22 cellular contexts compared by ENCODE assay signal in the genomic region with DNA sequence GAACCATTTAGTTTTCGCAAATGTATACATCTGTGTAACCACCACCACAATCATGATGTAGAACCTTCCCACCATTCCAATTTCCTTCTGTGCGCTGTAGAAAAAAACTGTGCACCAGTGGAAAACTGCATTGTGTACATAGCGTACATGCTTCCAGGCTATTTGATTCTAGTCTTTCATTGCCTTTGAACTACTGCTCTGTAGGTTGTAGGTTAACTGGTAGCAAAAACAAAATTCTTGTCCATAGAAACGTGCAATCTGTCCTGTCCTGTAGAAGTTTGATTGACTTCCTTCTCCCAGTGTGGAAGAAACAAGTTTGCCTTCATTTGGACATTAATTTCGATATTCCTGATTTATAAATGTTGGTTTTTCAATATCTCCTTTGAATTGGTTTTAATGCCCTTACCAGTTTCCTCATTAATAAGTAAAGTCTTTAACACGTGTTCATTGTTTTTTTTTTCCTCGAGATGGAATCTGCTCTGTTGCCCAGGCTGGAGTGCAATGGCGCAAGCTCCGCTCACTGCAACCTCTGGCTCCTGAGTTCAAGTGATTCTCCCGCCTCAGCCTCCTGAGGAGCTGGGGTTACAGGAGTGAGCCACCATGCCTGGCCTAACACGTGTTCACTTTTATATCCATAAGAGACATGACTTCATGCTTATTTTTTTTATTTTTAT. TPM values are rescaled to one million over a fixed set of nuclear protein-coding genes. Genes with fewer than 3 reads are reported as not detected.
DNase-seq lines count a peak whose midpoint lies in the region; ATAC-seq, FAIRE-seq and TF ChIP-seq lines count a peak whose summit lies in the region.
"Had no signal": no experiment of that assay in that cellular context is flagged by ENCODE, and none has a peak within 500 bp of the region (broad histone marks: within the 10 kb centered on the region; RNA-seq: fewer than 3 reads in every experiment).

No MANE protein-coding gene starts in this region.

- DNase-seq in HepG2 (ENCODE audit: low spot score) (peak; percentile 88), right lobe of liver (no peak), endothelial cell of umbilical vein (ENCODE audit: low read depth, low spot score) (no peak), mucosa of descending colon (no peak)
- DNase-seq in activated CD4-positive, alpha-beta T cell treated with anti-CD3 and anti-CD28 coated beads, Interleukin-2, amount 50 U/mL, for 4 hours, result no peak
- DNase-seq: ACHN; BE2C; C1 segment of cervical spinal cord; CD4-positive, CD25-positive, alpha-beta regulatory T cell; CD8-positive, alpha-beta memory T cell; COR-L47; DMS 273 treated with DMSO at 0.1 percent for 48 hours; DMS53; DND-41; EL; GM23248 had no signal

- H3K9me3 ChIP-seq in HepG2 (ENCODE audit: low read length) (no peaks in the 10 kb centered on the region), right lobe of liver (no peaks in the 10 kb centered on the region), endothelial cell of umbilical vein (replicated peaks; ENCODE audit: control insufficient read depth, insufficient read depth, low read length) (no peaks in the 10 kb centered on the region), mucosa of descending colon (peaks cover 3% of the 10 kb centered on the region)
- H3K9me3 ChIP-seq: BE2C, HAP-1 had no signal

- BruUV-seq in HepG2 (replicated peaks; lab: Mats Ljungman, UMichigan) (no TSS peak), endothelial cell of umbilical vein (replicated peaks; lab: Mats Ljungman, UMichigan) (no TSS peak)

- H4K20me1 ChIP-seq in HepG2 (ENCODE audit: insufficient read depth, low read length) (no peaks in the 10 kb centered on the region), endothelial cell of umbilical vein (replicated peaks; ENCODE audit: control insufficient read depth, extremely low read depth, insufficient read depth, low read length) (no peaks in the 10 kb centered on the region)

- in situ Hi-C loops in HepG2 (cut with HindIII; ENCODE audit: extremely low pct_ligation_motif_present, low pct_unique_long_range_greater_than_20kb), result no loop called here

- FAIRE-seq in HepG2 (lab: Jason Lieb, UNC) (peak; percentile 94), endothelial cell of umbilical vein (lab: Jason Lieb, UNC) (peak; percentile 12)
- FAIRE-seq: A204.1, GM12891 had no signal

- H3K36me3 ChIP-seq in HepG2 (replicated peaks in 1 of 2; ENCODE audit: control insufficient read depth in 1 of 2, insufficient read depth in 2 of 2, low read length in 2 of 2), result no peaks in the 10 kb centered on the region
- H3K36me3 ChIP-seq in right lobe of liver, result no peaks in the 10 kb centered on the region
- peaks cover 0 to 9% of the 10 kb centered on the region in 2 experiments for H3K36me3 ChIP-seq in endothelial cell of umbilical vein (ENCODE audit: control insufficient read depth in 2 of 2, extremely low read depth in 1 of 2, insufficient read depth in 2 of 2, low read length in 2 of 2)
- H3K36me3 ChIP-seq in mucosa of descending colon (ENCODE audit: low read depth), result no peaks in the 10 kb centered on the region
- H3K36me3 ChIP-seq: HAP-1 had no signal

- WGBS in HepG2 (ENCODE audit: low lambda C conversion rate), result 11% methylated on average over 11 of the region's 11 CpGs
- 62% methylated on average over 9 of the region's 11 CpGs for WGBS in right lobe of liver (ENCODE audit: insufficient coverage, low coverage, low lambda C conversion rate, missing lambda C conversion rate)

- peak; percentile 68 for ATAC-seq in HepG2
- ATAC-seq in right lobe of liver, result no peak
- ATAC-seq in mucosa of descending colon, result peak; percentile 78
- ATAC-seq in HG03045 (IDR thresholded peaks at IDR 0.05; ENCODE audit: unreplicated experiment), result no peak
- ATAC-seq in HG02623 (IDR thresholded peaks at IDR 0.05; ENCODE audit: unreplicated experiment), result no peak

- intact Hi-C loops in HepG2 (cut with micrococcal nuclease; ENCODE audit: unreplicated experiment) (loop anchor here (5.0 kb wide), 1 partner anchor 540 kb away; no protein-coding TSS in a partner anchor), right lobe of liver (cut with DNase I) (no loop called here), endothelial cell of umbilical vein (cut with micrococcal nuclease) (no loop called here), mucosa of descending colon (cut with DNase I, micrococcal nuclease) (no loop called here)

- no peaks in the 10 kb centered on the region for H3K9me1 ChIP-seq in endothelial cell of umbilical vein (replicated peaks; ENCODE audit: control insufficient read depth, extremely low read depth, insufficient read depth, low read length)

- H3K4me1 ChIP-seq in HepG2 (ENCODE audit: insufficient read depth, low read length) (peaks cover 65% of the 10 kb centered on the region), right lobe of liver (peaks cover 0 to 8% (median 0%) of the 10 kb centered on the region in 4 donors), endothelial cell of umbilical vein (ENCODE audit: control insufficient read depth, extremely low read depth, insufficient read depth, low read length) (peaks cover 7% of the 10 kb centered on the region), mucosa of descending colon (ENCODE audit: low read depth) (peaks cover 12% of the 10 kb centered on the region)
- H3K4me1 ChIP-seq: BE2C had no signal

- dilution Hi-C loops in endothelial cell of umbilical vein (cut with MboI; ENCODE audit: extremely low pct_ligation_motif_present, low sequenced_read_pairs), result no loop called here

- H3K4me3 ChIP-seq in HepG2 (replicated peaks in 1 of 3; ENCODE audit: insufficient read depth in 1 of 3, low read depth in 2 of 3, low read length in 3 of 3) (peak overlapping the region in 1 of 3 experiments; percentile 9; a peak in 1 of 6 replicates), right lobe of liver (no peak overlapping the region), endothelial cell of umbilical vein (replicated peaks in 1 of 3; ENCODE audit: insufficient read depth in 1 of 3, low read depth in 1 of 3, low read length in 3 of 3) (no peak overlapping the region), mucosa of descending colon (no peak overlapping the region)
- H3K4me3 ChIP-seq: GM23248, HAP-1 had no signal

- peak in 1 of 2 experiments; percentile 60; a peak in 2 of 4 replicates for TF ChIP-seq EP300 in HepG2 (IDR thresholded peaks at IDR 0.05; ENCODE audit: low read depth in 2 of 2, low read length in 2 of 2)
- TF ChIP-seq EP300 in HepG2 (CRISPR knock-in tag; IDR thresholded peaks at IDR 0.05; ENCODE audit: borderline replicate concordance), result no peak

- POLR2A ChIA-PET in HepG2 (lab: Yijun Ruan, JAX) (no interaction called here), endothelial cell of umbilical vein (lab: Charles Lee) (no interaction called here)

- H3K27me3 ChIP-seq in HepG2 (ENCODE audit: control insufficient read depth in 1 of 2, insufficient read depth in 2 of 2, low read length in 2 of 2), result no peaks in the 10 kb centered on the region; a peak in 1 of 5 replicates
- no peaks in the 10 kb centered on the region for H3K27me3 ChIP-seq in right lobe of liver
- peaks cover 17 to 27% of the 10 kb centered on the region in 2 experiments for H3K27me3 ChIP-seq in endothelial cell of umbilical vein (ENCODE audit: control insufficient read depth in 2 of 2, insufficient read depth in 2 of 2, low read length in 2 of 2)

- H2AFZ ChIP-seq in HepG2 (ENCODE audit: low read length), result no peak overlapping the region
- no peak overlapping the region for H2AFZ ChIP-seq in endothelial cell of umbilical vein (ENCODE audit: low read depth, low read length)
- H2AFZ ChIP-seq: GM23248 had no signal

- TF ChIP-seq POLR2A in HepG2 (IDR thresholded peaks at IDR 0.05; ENCODE audit: insufficient read depth in 1 of 2, low read depth in 2 of 2, low read length in 2 of 2) (no peak), right lobe of liver (IDR thresholded peaks at IDR 0.05) (no peak), endothelial cell of umbilical vein (IDR thresholded peaks at IDR 0.05; ENCODE audit: low read depth, low read length) (no peak)

- no peak for TF ChIP-seq RAD21 in HepG2 (CRISPR knock-in tag; IDR thresholded peaks at IDR 0.05)

- no peak for TF ChIP-seq CTCF in HepG2 (CRISPR knock-in tag; IDR thresholded peaks at IDR 0.05)
- TF ChIP-seq CTCF in right lobe of liver (IDR thresholded peaks at IDR 0.05), result no peak
- no peak for TF ChIP-seq CTCF in endothelial cell of umbilical vein (IDR thresholded peaks at IDR 0.05; ENCODE audit: extremely low read depth in 1 of 2, insufficient read depth in 1 of 2, low read depth in 1 of 2, low read length in 2 of 2)
- no peak for TF ChIP-seq CTCF in mucosa of descending colon (IDR thresholded peaks at IDR 0.05)

- peak overlapping the region; percentile 53 for H3K9ac ChIP-seq in HepG2 (ENCODE audit: insufficient read depth, low read depth, low read length)
- H3K9ac ChIP-seq in endothelial cell of umbilical vein (replicated peaks; ENCODE audit: extremely low read depth, insufficient read depth, low read length), result no peak overlapping the region
- H3K9ac ChIP-seq: GM23248 had no signal

- H3K4me2 ChIP-seq in HepG2 (ENCODE audit: low read depth, low read length) (peak overlapping the region; percentile 68), endothelial cell of umbilical vein (ENCODE audit: insufficient read depth, low read length) (no peak overlapping the region)

- CTCF ChIA-PET in HepG2 (lab: Yijun Ruan, JAX; ENCODE audit: low intra/inter-chr PET ratio, low total read pairs), result no interaction called here
- CTCF ChIA-PET in endothelial cell of umbilical vein (lab: Charles Lee), result interaction anchor here (1.1 kb wide), 1 partner anchor 153 kb away, joined by 3 read pairs; no protein-coding TSS in a partner anchor

- H3K27ac ChIP-seq in HepG2 (ENCODE audit: extremely low read length, insufficient read depth, low read length), result peak overlapping the region; percentile 92
- no peak overlapping the region for H3K27ac ChIP-seq in right lobe of liver
- H3K27ac ChIP-seq in endothelial cell of umbilical vein (ENCODE audit: insufficient read depth, low read depth, low read length), result no peak overlapping the region
- H3K27ac ChIP-seq: GM23248 had no signal

- H3K79me2 ChIP-seq in HepG2 (ENCODE audit: insufficient read depth, low read length), result peaks cover 7% of the 10 kb centered on the region
- no peaks in the 10 kb centered on the region for H3K79me2 ChIP-seq in endothelial cell of umbilical vein (ENCODE audit: control insufficient read depth, insufficient read depth, low read length)

RNA-seq across cellular contexts. Expression of a gene that starts 3.6 kb away (rescaled TPM):
- total RNA-seq in HepG2 (2016; rRNA removed; fragmentation: Illumina TruSeq; extraction: Trizol) (0.83 and 1.8 TPM in 2 replicates), right lobe of liver (under 1 TPM in 1 of 6 experiments, not detected in 5; 0.37 TPM), endothelial cell of umbilical vein (not detected in 2 replicates), mucosa of descending colon (under 1 TPM in 2 of 3 donors, not detected in 1; 0.10 to 0.98 TPM)
- 0.20 and 0.44 TPM in 2 replicates for total RNA-seq in HepG2 (2016; cell fraction: cytosol; rRNA removed; fragmentation: Illumina TruSeq; extraction: Trizol; ENCODE audit: low read depth)
- 0.56 and 1.8 TPM in 2 replicates for total RNA-seq in HepG2 (2016; cell fraction: insoluble cytoplasmic fraction; rRNA removed; fragmentation: Illumina TruSeq; extraction: Trizol)
- 0.46 and 0.55 TPM in 2 replicates for total RNA-seq in HepG2 (2016; cell fraction: membrane; rRNA removed; fragmentation: Illumina TruSeq; extraction: Trizol)
- total RNA-seq in HepG2 (2016; cell fraction: nucleus; rRNA removed; fragmentation: Illumina TruSeq; extraction: Trizol), result 1.4 TPM in 2 replicates
- polyA plus RNA-seq in HepG2 (2011; rRNA removed) (40.7 and 43.2 TPM in 2 replicates), endothelial cell of umbilical vein (not detected in 2 replicates)
- polyA plus RNA-seq in HepG2 (2011; cell fraction: cytosol; rRNA removed), result 17.0 and 22.7 TPM in 2 replicates
- polyA plus RNA-seq in HepG2 (2011; cell fraction: nucleus; rRNA removed), result 47.8 and 68.7 TPM in 2 replicates
- 59.6 and 62.7 TPM in 2 replicates for polyA plus RNA-seq in HepG2 (2012)
- 0.08 and 0.19 TPM in 2 replicates for polyA plus RNA-seq in HepG2 (2016; cell fraction: cytosol; fragmentation: Illumina TruSeq; extraction: Trizol; ENCODE audit: low read depth)
- polyA plus RNA-seq in HepG2 (2016; cell fraction: insoluble cytoplasmic fraction; fragmentation: Illumina TruSeq; extraction: Trizol; ENCODE audit: low read depth), result 0.53 and 0.60 TPM in 2 replicates
- 0.16 and 0.26 TPM in 2 replicates for polyA plus RNA-seq in HepG2 (2016; cell fraction: membrane; fragmentation: Illumina TruSeq; extraction: Trizol; ENCODE audit: low read depth)
- 2.1 and 2.3 TPM in 2 replicates for polyA plus RNA-seq in HepG2 (2016; cell fraction: nucleus; fragmentation: Illumina TruSeq; extraction: Trizol; ENCODE audit: insufficient read depth, low read depth)
- polyA minus RNA-seq in HepG2 (2011; rRNA and poly(A)+ RNA removed; ENCODE audit: low replicate concordance), result 0.09 and 81.0 TPM in 2 replicates
- 31.8 and 33.0 TPM in 2 replicates for polyA minus RNA-seq in HepG2 (2011; cell fraction: cytosol; rRNA and poly(A)+ RNA removed)
- 18.5 and 28.2 TPM in 2 replicates for polyA minus RNA-seq in HepG2 (2011; cell fraction: nucleus; rRNA and poly(A)+ RNA removed)
- polyA plus RNA-seq in endothelial cell of umbilical vein (2011; cell fraction: cytosol; rRNA removed), result not detected in 2 replicates
- polyA plus RNA-seq in endothelial cell of umbilical vein (2011; cell fraction: nucleus; rRNA removed), result not detected in 2 replicates
- not detected in 2 replicates for polyA plus RNA-seq in endothelial cell of umbilical vein (2012)
- not detected in 2 replicates for polyA minus RNA-seq in endothelial cell of umbilical vein
- polyA minus RNA-seq in endothelial cell of umbilical vein (2011; cell fraction: cytosol; rRNA and poly(A)+ RNA removed), result not detected
- polyA minus RNA-seq in endothelial cell of umbilical vein (2011; cell fraction: nucleus; rRNA and poly(A)+ RNA removed), result not detected in 2 replicates
- total RNA-seq: CD4-positive, CD25-positive, alpha-beta regulatory T cell; CD8-positive, alpha-beta memory T cell; H4 had no signal
- polyA plus RNA-seq: CD4-positive, CD25-positive, alpha-beta regulatory T cell; CD8-positive, alpha-beta memory T cell had no signal

RNA-seq across cellular contexts. Expression of a gene that starts 44.4 kb away (rescaled TPM):
- total RNA-seq in HepG2 (2016; rRNA removed; fragmentation: Illumina TruSeq; extraction: Trizol) (241 and 310 TPM in 2 replicates), right lobe of liver (100 to 1,000 TPM in 1 of 6 experiments, 10 to 100 TPM in 5; 40.6 to 114 (median 77.6) TPM), endothelial cell of umbilical vein (158 and 166 TPM in 2 replicates), mucosa of descending colon (100 to 1,000 TPM; 102 to 160 (median 116) TPM)
- 46.4 and 46.6 TPM in 2 replicates for total RNA-seq in HepG2 (2016; cell fraction: cytosol; rRNA removed; fragmentation: Illumina TruSeq; extraction: Trizol; ENCODE audit: low read depth)
- 247 and 307 TPM in 2 replicates for total RNA-seq in HepG2 (2016; cell fraction: insoluble cytoplasmic fraction; rRNA removed; fragmentation: Illumina TruSeq; extraction: Trizol)
- total RNA-seq in HepG2 (2016; cell fraction: membrane; rRNA removed; fragmentation: Illumina TruSeq; extraction: Trizol), result 65.3 and 71.9 TPM in 2 replicates
- total RNA-seq in HepG2 (2016; cell fraction: nucleus; rRNA removed; fragmentation: Illumina TruSeq; extraction: Trizol), result 99.7 and 100 TPM in 2 replicates
- polyA plus RNA-seq in HepG2 (2011; rRNA removed) (113 and 118 TPM in 2 replicates), endothelial cell of umbilical vein (118 and 122 TPM in 2 replicates)
- polyA plus RNA-seq in HepG2 (2011; cell fraction: cytosol; rRNA removed), result 126 and 174 TPM in 2 replicates
- 40.9 and 53.0 TPM in 2 replicates for polyA plus RNA-seq in HepG2 (2011; cell fraction: nucleus; rRNA removed)
- polyA plus RNA-seq in HepG2 (2012), result 114 and 118 TPM in 2 replicates
- polyA plus RNA-seq in HepG2 (2016; cell fraction: cytosol; fragmentation: Illumina TruSeq; extraction: Trizol; ENCODE audit: low read depth), result 26.2 TPM in 2 replicates
- polyA plus RNA-seq in HepG2 (2016; cell fraction: insoluble cytoplasmic fraction; fragmentation: Illumina TruSeq; extraction: Trizol; ENCODE audit: low read depth), result 395 TPM in 2 replicates
- polyA plus RNA-seq in HepG2 (2016; cell fraction: membrane; fragmentation: Illumina TruSeq; extraction: Trizol; ENCODE audit: low read depth), result 42.3 and 47.2 TPM in 2 replicates
- 170 and 191 TPM in 2 replicates for polyA plus RNA-seq in HepG2 (2016; cell fraction: nucleus; fragmentation: Illumina TruSeq; extraction: Trizol; ENCODE audit: insufficient read depth, low read depth)
- 102 and 240 TPM in 2 replicates for polyA minus RNA-seq in HepG2 (2011; rRNA and poly(A)+ RNA removed; ENCODE audit: low replicate concordance)
- polyA minus RNA-seq in HepG2 (2011; cell fraction: cytosol; rRNA and poly(A)+ RNA removed), result 59.2 and 65.4 TPM in 2 replicates
- 32.2 and 49.9 TPM in 2 replicates for polyA minus RNA-seq in HepG2 (2011; cell fraction: nucleus; rRNA and poly(A)+ RNA removed)
- polyA plus RNA-seq in endothelial cell of umbilical vein (2011; cell fraction: cytosol; rRNA removed), result 182 and 189 TPM in 2 replicates
- polyA plus RNA-seq in endothelial cell of umbilical vein (2011; cell fraction: nucleus; rRNA removed), result 89.2 and 105 TPM in 2 replicates
- 130 and 158 TPM in 2 replicates for polyA plus RNA-seq in endothelial cell of umbilical vein (2012)
- 127 and 131 TPM in 2 replicates for polyA minus RNA-seq in endothelial cell of umbilical vein
- 89.9 TPM for polyA minus RNA-seq in endothelial cell of umbilical vein (2011; cell fraction: cytosol; rRNA and poly(A)+ RNA removed)
- 19.3 and 31.3 TPM in 2 replicates for polyA minus RNA-seq in endothelial cell of umbilical vein (2011; cell fraction: nucleus; rRNA and poly(A)+ RNA removed)

RNA-seq across cellular contexts. Expression of a gene that starts 44.8 kb away (rescaled TPM):
- total RNA-seq in HepG2 (2016; rRNA removed; fragmentation: Illumina TruSeq; extraction: Trizol), result 13.3 and 14.9 TPM in 2 replicates
- total RNA-seq in HepG2 (2016; cell fraction: cytosol; rRNA removed; fragmentation: Illumina TruSeq; extraction: Trizol; ENCODE audit: low read depth), result 2.6 and 2.8 TPM in 2 replicates
- total RNA-seq in HepG2 (2016; cell fraction: insoluble cytoplasmic fraction; rRNA removed; fragmentation: Illumina TruSeq; extraction: Trizol), result 12.8 and 14.5 TPM in 2 replicates
- 6.3 and 6.8 TPM in 2 replicates for total RNA-seq in HepG2 (2016; cell fraction: membrane; rRNA removed; fragmentation: Illumina TruSeq; extraction: Trizol)
- 11.3 and 15.3 TPM in 2 replicates for total RNA-seq in HepG2 (2016; cell fraction: nucleus; rRNA removed; fragmentation: Illumina TruSeq; extraction: Trizol)
- 18.7 and 21.5 TPM in 2 replicates for polyA plus RNA-seq in HepG2 (2011; rRNA removed)
- 11.6 and 15.0 TPM in 2 replicates for polyA plus RNA-seq in HepG2 (2011; cell fraction: cytosol; rRNA removed)
- polyA plus RNA-seq in HepG2 (2011; cell fraction: nucleus; rRNA removed), result 15.9 and 19.5 TPM in 2 replicates
- 9.7 and 11.4 TPM in 2 replicates for polyA plus RNA-seq in HepG2 (2012)
- polyA plus RNA-seq in HepG2 (2016; cell fraction: cytosol; fragmentation: Illumina TruSeq; extraction: Trizol; ENCODE audit: low read depth), result 1.7 and 1.8 TPM in 2 replicates
- polyA plus RNA-seq in HepG2 (2016; cell fraction: insoluble cytoplasmic fraction; fragmentation: Illumina TruSeq; extraction: Trizol; ENCODE audit: low read depth), result 14.7 and 15.7 TPM in 2 replicates
- polyA plus RNA-seq in HepG2 (2016; cell fraction: membrane; fragmentation: Illumina TruSeq; extraction: Trizol; ENCODE audit: low read depth), result 3.7 and 4.4 TPM in 2 replicates
- 14.0 and 16.4 TPM in 2 replicates for polyA plus RNA-seq in HepG2 (2016; cell fraction: nucleus; fragmentation: Illumina TruSeq; extraction: Trizol; ENCODE audit: insufficient read depth, low read depth)
- 18.9 and 21.0 TPM in 2 replicates for polyA minus RNA-seq in HepG2 (2011; rRNA and poly(A)+ RNA removed; ENCODE audit: low replicate concordance)
- polyA minus RNA-seq in HepG2 (2011; cell fraction: cytosol; rRNA and poly(A)+ RNA removed), result 9.8 and 11.7 TPM in 2 replicates
- 29.2 and 34.9 TPM in 2 replicates for polyA minus RNA-seq in HepG2 (2011; cell fraction: nucleus; rRNA and poly(A)+ RNA removed)
- total RNA-seq in right lobe of liver, result 1 to 10 TPM; 7.2 to 9.9 (median 8.6) TPM
- total RNA-seq in endothelial cell of umbilical vein, result 22.2 and 24.2 TPM in 2 replicates
- polyA plus RNA-seq in endothelial cell of umbilical vein, result 28.2 and 28.4 TPM in 2 replicates
- 25.9 and 28.4 TPM in 2 replicates for polyA plus RNA-seq in endothelial cell of umbilical vein (2011; cell fraction: cytosol; rRNA removed)
- polyA plus RNA-seq in endothelial cell of umbilical vein (2011; cell fraction: nucleus; rRNA removed), result 51.9 and 54.2 TPM in 2 replicates
- 22.2 and 25.4 TPM in 2 replicates for polyA plus RNA-seq in endothelial cell of umbilical vein (2012)
- 39.9 and 43.9 TPM in 2 replicates for polyA minus RNA-seq in endothelial cell of umbilical vein
- polyA minus RNA-seq in endothelial cell of umbilical vein (2011; cell fraction: cytosol; rRNA and poly(A)+ RNA removed), result 6.9 TPM
- 20.4 and 30.6 TPM in 2 replicates for polyA minus RNA-seq in endothelial cell of umbilical vein (2011; cell fraction: nucleus; rRNA and poly(A)+ RNA removed)
- total RNA-seq in mucosa of descending colon, result 10 to 100 TPM; 17.8 to 23.1 (median 18.0) TPM

Comparison
In these comparisons a context has a peak if more than half of its experiments do, and no peak if none do; other contexts are left out.
1. ATAC-seq: peak in HepG2 (single experiment) and mucosa of descending colon (single experiment); none in right lobe of liver (0 of 4), HG03045 (single experiment) and HG02623 (single experiment).